ENCODE assay signal across 10 cellular contexts in genomic region chr7:156156734-156157408, GRCh38.
DNase-seq lines count a peak whose midpoint lies in the region; ATAC-seq and TF ChIP-seq lines count a peak whose summit lies in the region.
"Had no signal": no experiment of that assay in that cellular context is flagged by ENCODE, and none has a peak within 500 bp of the region (broad histone marks: within the 10 kb centered on the region; RNA-seq: fewer than 3 reads in every experiment).

No MANE protein-coding gene starts in this region.

- intact Hi-C loops in sciatic nerve (cut with DNase I) (no loop called here), esophagus squamous epithelium (cut with DNase I) (no loop called here), colonic mucosa (cut with DNase I) (loop anchor here (5.0 kb wide), 1 partner anchor 340 kb away; no protein-coding TSS in a partner anchor)

- no peak overlapping the region for H3K9ac ChIP-seq in colonic mucosa (ENCODE audit: low read depth in 2 of 2, low read length in 2 of 2)

- ATAC-seq in esophagus mucosa: peak; percentile 44
- peak; percentile 41 for ATAC-seq in sciatic nerve

- H3K4me3 ChIP-seq in esophagus squamous epithelium (no peak overlapping the region), colonic mucosa (no peak overlapping the region)
- H3K4me3 ChIP-seq: skin epidermis had no signal

- H3K36me3 ChIP-seq in esophagus squamous epithelium: no peaks in the 10 kb centered on the region
- no peaks in the 10 kb centered on the region for H3K36me3 ChIP-seq in colonic mucosa

- 67 to 70% methylated on average over 9 to 17 of the region's 20 CpGs for whole genome bisulfite sequencing in esophagus squamous epithelium, 2 donors

- no peaks in the 10 kb centered on the region for H3K9me3 ChIP-seq in esophagus squamous epithelium
- H3K9me3 ChIP-seq in colonic mucosa: no peaks in the 10 kb centered on the region

- H3K27me3 ChIP-seq in esophagus squamous epithelium: no peaks in the 10 kb centered on the region
- no peaks in the 10 kb centered on the region for H3K27me3 ChIP-seq in colonic mucosa

- H3K27ac ChIP-seq in esophagus squamous epithelium (no peak overlapping the region), colonic mucosa (no peak overlapping the region)
- H3K27ac ChIP-seq: skin epidermis had no signal

- no peaks in the 10 kb centered on the region for H3K4me1 ChIP-seq in esophagus squamous epithelium
- no peaks in the 10 kb centered on the region for H3K4me1 ChIP-seq in colonic mucosa

- TF ChIP-seq CTCF in esophagus squamous epithelium (IDR thresholded peaks at IDR 0.05): peak in 2 of 6 experiments; percentile 30 to 38
- TF ChIP-seq CTCF in colonic mucosa (IDR thresholded peaks at IDR 0.05): no peak

- DNase-seq in DMS 273 (lab: John Stamatoyannopoulos, UW; ENCODE audit: unreplicated experiment) (peak; percentile 38), DMS 273 treated with DMSO at 0.1 percent for 48 hours (lab: John Stamatoyannopoulos, UW) (no peak), NCI-H526 treated with DMSO at 0.1 percent for 48 hours (lab: John Stamatoyannopoulos, UW) (peak; percentile 52), sciatic nerve (ENCODE audit: low spot score) (peak; percentile 51), occipital lobe (lab: John Stamatoyannopoulos, UW) (no peak), esophagus squamous epithelium (lab: John Stamatoyannopoulos, UW) (no peak), colonic mucosa (no peak)
- DNase-seq: NCI-H1694 treated with DMSO at 0.1 percent for 48 hours had no signal

- no peak for TF ChIP-seq POLR2A in esophagus squamous epithelium (IDR thresholded peaks at IDR 0.05)

Comparison
In these comparisons a context has a peak if more than half of its experiments do, and no peak if none do; other contexts are left out.
1. DNase-seq: peak in DMS 273 (single experiment), NCI-H526 treated with DMSO at 0.1 percent for 48 hours (single experiment) and sciatic nerve (single experiment); none in DMS 273 treated with DMSO at 0.1 percent for 48 hours (single experiment), occipital lobe (single experiment), esophagus squamous epithelium (single experiment) and colonic mucosa (single experiment).